21 cellular contexts compared by ENCODE assay signal in the genomic region with DNA sequence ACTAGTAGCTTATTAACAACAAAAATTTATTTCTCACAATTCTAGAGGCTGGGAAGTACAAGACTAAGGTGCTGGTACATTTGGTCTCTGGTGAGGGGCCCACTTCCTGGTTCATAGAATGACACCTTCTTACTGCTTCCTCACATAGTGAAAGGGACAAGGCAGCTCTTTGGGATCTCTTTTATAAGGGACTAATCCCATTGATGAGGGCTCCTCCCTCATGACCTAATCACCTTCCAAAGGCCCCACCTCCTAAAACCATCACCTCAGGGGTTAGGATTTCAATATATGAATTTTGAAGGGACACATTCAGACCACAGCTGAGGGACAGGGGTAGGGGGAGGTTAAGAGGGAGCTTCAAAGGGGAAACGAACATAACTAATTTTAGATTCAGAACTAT. TPM values are rescaled to one million over a fixed set of nuclear protein-coding genes. Genes with fewer than 3 reads are reported as not detected.
DNase-seq lines count a peak whose midpoint lies in the region; ATAC-seq and TF ChIP-seq lines count a peak whose summit lies in the region.
"Had no signal": no experiment of that assay in that cellular context is flagged by ENCODE, and none has a peak within 500 bp of the region (broad histone marks: within the 10 kb centered on the region; RNA-seq: fewer than 3 reads in every experiment).

No MANE protein-coding gene starts in this region.

- H3K4me1 ChIP-seq in HUES64 (ENCODE audit: insufficient read depth, low read length) (peaks cover 33% of the 10 kb centered on the region), endodermal cell (ENCODE audit: control insufficient read depth, insufficient read depth, low read length) (peaks cover 8% of the 10 kb centered on the region), trophoblast cell (ENCODE audit: control insufficient read depth in 1 of 2, insufficient read depth in 2 of 2, low read length in 2 of 2) (peaks cover 3 to 10% of the 10 kb centered on the region in 2 experiments)
- H3K4me1 ChIP-seq: BLaER1 treated with 17β-estradiol and CSF1 and Interleukin-3, amounts not matched to agents 10 nM and 100 nM had no signal

- H3K27me3 ChIP-seq in HUES64 (ENCODE audit: insufficient read depth, low read length) = no peaks in the 10 kb centered on the region
- H3K27me3 ChIP-seq in endodermal cell (ENCODE audit: control insufficient read depth, insufficient read depth, low read length, poor library complexity, severe bottlenecking) = no peaks in the 10 kb centered on the region
- no peaks in the 10 kb centered on the region for H3K27me3 ChIP-seq in trophoblast cell (ENCODE audit: insufficient read depth, low read length)
- H3K27me3 ChIP-seq: BLaER1 treated with 17β-estradiol and CSF1 and Interleukin-3, amounts not matched to agents 10 nM and 100 nM had no signal

- H3K9me3 ChIP-seq in HUES64 (ENCODE audit: insufficient read depth, low read depth, low read length) (no peaks in the 10 kb centered on the region), endodermal cell (ENCODE audit: control insufficient read depth, low read length) (peaks cover 9% of the 10 kb centered on the region), trophoblast cell (ENCODE audit: insufficient read depth, low read depth, low read length) (no peaks in the 10 kb centered on the region)
- H3K9me3 ChIP-seq: BLaER1 treated with 17β-estradiol and CSF1 and Interleukin-3, amounts not matched to agents 10 nM and 100 nM had no signal

- peak in 1 of 3 donors; percentile 41 for ATAC-seq in natural killer cell
- ATAC-seq in natural killer cell treated with Interleukin-12 subunit alpha and Interleukin-12 subunit beta and Interleukin-15 and Interleukin-18, amount 100 ng/mL, for 72 hours = no peak
- ATAC-seq: CD8-positive, alpha-beta T cell; GM12878; HCT116; K562 had no signal

- H3K27ac Mint-ChIP-seq in natural killer cell (peak overlapping the region; percentile 18 to 44), endodermal cell (no peak overlapping the region)
- peak overlapping the region in 1 of 2 donors; percentile 54 for H3K27ac Mint-ChIP-seq in natural killer cell treated with Interleukin-12 subunit alpha and Interleukin-12 subunit beta and Interleukin-15 and Interleukin-18, amount 100 ng/mL, for 72 hours
- H3K27ac Mint-ChIP-seq: B cell; CD8-positive, alpha-beta T cell; HFFc6 had no signal

- H3K36me3 ChIP-seq in HUES64 (ENCODE audit: insufficient read depth, low read length) (peaks cover 71% of the 10 kb centered on the region), endodermal cell (ENCODE audit: control insufficient read depth, insufficient read depth, low read length) (peaks cover 69% of the 10 kb centered on the region), trophoblast cell (ENCODE audit: control insufficient read depth in 1 of 2, insufficient read depth in 2 of 2, low read length in 2 of 2) (peaks cover 10 to 13% of the 10 kb centered on the region in 2 experiments)
- H3K36me3 ChIP-seq: BLaER1 treated with 17β-estradiol and CSF1 and Interleukin-3, amounts not matched to agents 10 nM and 100 nM had no signal

- H2AFZ ChIP-seq in trophoblast cell (ENCODE audit: insufficient read depth, low read length, poor library complexity) = no peak overlapping the region

- no peak overlapping the region for H2BK12ac ChIP-seq in trophoblast cell (ENCODE audit: low read length)

- H2BK5ac ChIP-seq in trophoblast cell (ENCODE audit: low read depth, low read length, poor library complexity) = no peak overlapping the region

- no peak overlapping the region for H3K4ac ChIP-seq in trophoblast cell (ENCODE audit: low read depth, low read length)

- no peak overlapping the region for H3K4me3 Mint-ChIP-seq in natural killer cell
- H3K4me3 Mint-ChIP-seq in natural killer cell treated with Interleukin-12 subunit alpha and Interleukin-12 subunit beta and Interleukin-15 and Interleukin-18, amount 100 ng/mL, for 72 hours = no peak overlapping the region
- no peak overlapping the region for H3K4me3 Mint-ChIP-seq in endodermal cell
- H3K4me3 Mint-ChIP-seq: B cell; CD8-positive, alpha-beta T cell; HFFc6 had no signal

- H4K8ac ChIP-seq in trophoblast cell (ENCODE audit: low read depth, low read length) = no peak overlapping the region

- no peaks in the 10 kb centered on the region for H3K79me2 ChIP-seq in trophoblast cell (ENCODE audit: control insufficient read depth, insufficient read depth, low read length, poor library complexity)

- no peak overlapping the region for H3K23ac ChIP-seq in trophoblast cell (ENCODE audit: low read length)

- H4K12ac ChIP-seq in trophoblast cell (ENCODE audit: low read depth, low read length) = no peak overlapping the region

- H3K27me3 Mint-ChIP-seq in natural killer cell (ENCODE audit: low read depth in 2 of 2) (no peaks in the 10 kb centered on the region), endodermal cell (ENCODE audit: insufficient read depth) (no peaks in the 10 kb centered on the region)
- no peaks in the 10 kb centered on the region for H3K27me3 Mint-ChIP-seq in natural killer cell treated with Interleukin-12 subunit alpha and Interleukin-12 subunit beta and Interleukin-15 and Interleukin-18, amount 100 ng/mL, for 72 hours
- H3K27me3 Mint-ChIP-seq: B cell had no signal

- intact Hi-C loops in natural killer cell (cut with micrococcal nuclease) = no loop called here

- no peaks in the 10 kb centered on the region for H3K9me3 Mint-ChIP-seq in natural killer cell
- H3K9me3 Mint-ChIP-seq in natural killer cell treated with Interleukin-12 subunit alpha and Interleukin-12 subunit beta and Interleukin-15 and Interleukin-18, amount 100 ng/mL, for 72 hours = no peaks in the 10 kb centered on the region
- H3K9me3 Mint-ChIP-seq in endodermal cell = peaks cover 3% of the 10 kb centered on the region
- H3K9me3 Mint-ChIP-seq: CD8-positive, alpha-beta T cell; HFFc6 had no signal

- WGBS in HUES64 = no CpG with 5 or more reads among the region's 1 CpG
- no CpG with 5 or more reads among the region's 1 CpG for WGBS in endodermal cell (ENCODE audit: insufficient coverage in 1 of 2, insufficient read length in 1 of 2), 2 experiments
- WGBS in trophoblast cell (ENCODE audit: extremely low coverage, insufficient coverage, insufficient read length) = no CpG with 5 or more reads among the region's 1 CpG

- H3K36me3 Mint-ChIP-seq in natural killer cell (peaks cover 36% of the 10 kb centered on the region), endodermal cell (ENCODE audit: low read depth) (peaks cover 65% of the 10 kb centered on the region)
- peaks cover 20% of the 10 kb centered on the region for H3K36me3 Mint-ChIP-seq in natural killer cell treated with Interleukin-12 subunit alpha and Interleukin-12 subunit beta and Interleukin-15 and Interleukin-18, amount 100 ng/mL, for 72 hours

- no peak overlapping the region for H3K18ac ChIP-seq in trophoblast cell (ENCODE audit: low read length)

- H2BK120ac ChIP-seq in trophoblast cell (ENCODE audit: insufficient read depth, low read length, poor library complexity) = peak overlapping the region; percentile 2

- no peak for TF ChIP-seq CTCF in natural killer cell (IDR thresholded peaks at IDR 0.05)
- TF ChIP-seq CTCF in endodermal cell (conservative IDR thresholded peaks at IDR 0.05) = no peak
- no peak for TF ChIP-seq CTCF in coronary artery (IDR thresholded peaks at IDR 0.05)

- peaks cover 15% of the 10 kb centered on the region for H3K79me1 ChIP-seq in trophoblast cell (ENCODE audit: low read length)

- H3K4me1 Mint-ChIP-seq in natural killer cell (peaks cover 22 to 25% of the 10 kb centered on the region in 2 donors), endodermal cell (peaks cover 38% of the 10 kb centered on the region)
- peaks cover 1% of the 10 kb centered on the region in 2 donors for H3K4me1 Mint-ChIP-seq in natural killer cell treated with Interleukin-12 subunit alpha and Interleukin-12 subunit beta and Interleukin-15 and Interleukin-18, amount 100 ng/mL, for 72 hours (ENCODE audit: low read depth in 2 of 2)
- H3K4me1 Mint-ChIP-seq: B cell had no signal

- no peak overlapping the region for H3K4me2 ChIP-seq in trophoblast cell (ENCODE audit: low read length)
- H3K4me2 ChIP-seq: BLaER1 treated with 17β-estradiol and CSF1 and Interleukin-3, amounts not matched to agents 10 nM and 100 nM had no signal

- H2AK5ac ChIP-seq in trophoblast cell (ENCODE audit: low read length) = no peak overlapping the region

- H3K27ac ChIP-seq in HUES64 (ENCODE audit: low read depth, low read length) (peak overlapping the region; percentile 60; the same call in 1 of the 2 replicates), endodermal cell (ENCODE audit: low read depth, low read length) (no peak overlapping the region), trophoblast cell (ENCODE audit: low read depth, low read length) (peak overlapping the region; percentile 61), coronary artery (no peak overlapping the region)
- H3K27ac ChIP-seq: BLaER1 treated with 17β-estradiol and CSF1 and Interleukin-3, amounts not matched to agents 10 nM and 100 nM had no signal

- no peak for DNase-seq in natural killer cell
- no peak for DNase-seq in natural killer cell treated with Interleukin-12 subunit alpha and Interleukin-12 subunit beta and Interleukin-15 and Interleukin-18, amount 100 ng/mL, for 72 hours (ENCODE audit: low spot score)
- DNase-seq in endodermal cell = peak; percentile 53
- no peak for DNase-seq in trophoblast cell
- DNase-seq in HCEC 1CT = no peak
- DNase-seq in NCI-H69 (lab: John Stamatoyannopoulos, UW) = no peak
- no peak for DNase-seq in coronary artery (ENCODE audit: low spot score)
- DNase-seq: CD8-positive, alpha-beta T cell; DMS 273 treated with DMSO at 0.1 percent for 48 hours; DMS53; DND-41; EL; HFFc6; IMR-90 had no signal

- no peak overlapping the region for H3K4me3 ChIP-seq in HUES64 (ENCODE audit: low read length)
- H3K4me3 ChIP-seq in endodermal cell (ENCODE audit: low read length) = no peak overlapping the region
- no peak overlapping the region for H3K4me3 ChIP-seq in trophoblast cell (ENCODE audit: low read depth, low read length)
- H3K4me3 ChIP-seq in coronary artery = no peak overlapping the region
- H3K4me3 ChIP-seq: BLaER1 treated with 17β-estradiol and CSF1 and Interleukin-3, amounts not matched to agents 10 nM and 100 nM; GM12878; K562 had no signal

- H3K9ac ChIP-seq in HUES64 (ENCODE audit: low read depth, low read length) (no peak overlapping the region), endodermal cell (ENCODE audit: extremely low read depth, low read length, poor library complexity, severe bottlenecking) (no peak overlapping the region), trophoblast cell (ENCODE audit: low read length) (no peak overlapping the region)
- H3K9ac ChIP-seq: BLaER1 treated with 17β-estradiol and CSF1 and Interleukin-3, amounts not matched to agents 10 nM and 100 nM had no signal

- H4K91ac ChIP-seq in trophoblast cell (ENCODE audit: low read depth, low read length) = peak overlapping the region; percentile 32

- no peak overlapping the region for H3K14ac ChIP-seq in trophoblast cell (ENCODE audit: low read length)

RNA-seq across cellular contexts. Expression of a gene that starts 20.3 kb away (rescaled TPM):
- 10 to 100 TPM; 29.2 to 31.2 (median 30.6) TPM for total RNA-seq in natural killer cell
- total RNA-seq in natural killer cell treated with Interleukin-12 subunit alpha and Interleukin-12 subunit beta and Interleukin-15 and Interleukin-18, amount 100 ng/mL, for 72 hours = 10 to 100 TPM; 24.2 to 38.9 TPM
- polyA plus RNA-seq in HUES64 (2013, experiment 1 of 2) = 61.7 TPM
- 60.7 TPM for polyA plus RNA-seq in HUES64 (2013, experiment 2 of 2)
- 10 to 100 TPM; 49.1 to 53.9 TPM for total RNA-seq in endodermal cell
- polyA plus RNA-seq in endodermal cell (2013, experiment 1 of 2) = 54.2 TPM
- polyA plus RNA-seq in endodermal cell (2013, experiment 2 of 2) = 53.8 TPM
- polyA plus RNA-seq in trophoblast cell (2013) = 88.2 and 93.0 TPM in 2 replicates

RNA-seq across cellular contexts. Expression of a gene that starts 28.3 kb away (rescaled TPM):
- total RNA-seq in natural killer cell (not detected), endodermal cell (10 to 100 TPM; 18.2 to 26.3 TPM)
- total RNA-seq in natural killer cell treated with Interleukin-12 subunit alpha and Interleukin-12 subunit beta and Interleukin-15 and Interleukin-18, amount 100 ng/mL, for 72 hours = not detected
- polyA plus RNA-seq in HUES64 (2013, experiment 1 of 2) = 15.4 TPM
- 20.5 TPM for polyA plus RNA-seq in HUES64 (2013, experiment 2 of 2)
- 6.7 TPM for polyA plus RNA-seq in endodermal cell (2013, experiment 1 of 2)
- 5.4 TPM for polyA plus RNA-seq in endodermal cell (2013, experiment 2 of 2)
- polyA plus RNA-seq in trophoblast cell (2013) = 2.9 and 3.9 TPM in 2 replicates
- total RNA-seq: B cell; CD8-positive, alpha-beta T cell; G401 had no signal

Comparison
In these comparisons a context has a peak if more than half of its experiments do, and no peak if none do; other contexts are left out.
1. H3K27ac ChIP-seq: peak in HUES64 (single experiment) and trophoblast cell (single experiment); none in endodermal cell (single experiment) and coronary artery (0 of 2).
2. RNA of a gene that starts 28.3 kb away (total RNA-seq): 18.2 to 26.3 TPM in endodermal cell; not detected in natural killer cell treated with Interleukin-12 subunit alpha and Interleukin-12 subunit beta and Interleukin-15 and Interleukin-18, amount 100 ng/mL, for 72 hours and not detected in natural killer cell; every median in the first group is over 10 times any median in the second.